9 cellular contexts compared by ENCODE assay signal in the genomic region with DNA sequence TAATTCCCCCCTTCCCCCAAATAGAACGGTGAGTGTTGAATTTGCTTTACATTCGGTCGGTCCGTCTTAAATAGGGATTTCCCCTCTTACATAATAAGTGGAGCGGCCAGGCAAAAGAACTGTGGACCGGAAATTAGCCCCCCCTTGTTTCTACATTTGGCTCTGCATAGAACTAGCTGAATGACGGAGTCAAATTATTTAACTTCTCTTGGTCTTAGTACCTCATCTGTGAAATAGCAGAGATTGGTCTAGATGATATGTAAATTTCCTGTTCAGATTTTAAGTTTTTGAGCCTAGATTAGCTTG. TPM values are rescaled to one million over a fixed set of nuclear protein-coding genes. Genes with fewer than 3 reads are reported as not detected.
DNase-seq lines count a peak whose midpoint lies in the region; ATAC-seq lines count a peak whose summit lies in the region.
"Had no signal": no experiment of that assay in that cellular context is flagged by ENCODE, and none has a peak within 500 bp of the region (broad histone marks: within the 10 kb centered on the region; RNA-seq: fewer than 3 reads in every experiment).

No MANE protein-coding gene starts in this region.

- H3K27me3 Mint-ChIP-seq in activated naive CD8-positive, alpha-beta T cell treated with anti-CD3 and anti-CD28 coated beads, Interleukin-2, amount 10 ng/mL, durations not matched to agents 7 days and 5 days: peaks cover 70% of the 10 kb centered on the region

- peaks cover 5% of the 10 kb centered on the region; the same call in 1 of the 2 replicates for H3K9me3 ChIP-seq in MG63

- peaks cover 45% of the 10 kb centered on the region for H3K27me3 ChIP-seq in MG63

- H3K4me3 Mint-ChIP-seq in activated naive CD8-positive, alpha-beta T cell treated with anti-CD3 and anti-CD28 coated beads, Interleukin-2, amount 10 ng/mL, durations not matched to agents 7 days and 5 days: peak overlapping the region; percentile 75

- DNase-seq in activated naive CD8-positive, alpha-beta T cell treated with anti-CD3 and anti-CD28 coated beads, Interleukin-2, amount 10 ng/mL, durations not matched to agents 7 days and 5 days: no peak
- DNase-seq in left lobe of liver (ENCODE audit: low spot score) (peak; percentile 49), MG63 (no peak), anterior cingulate cortex (lab: John Stamatoyannopoulos, UW) (no peak), COR-L47 (lab: John Stamatoyannopoulos, UW) (no peak), superior temporal gyrus (ENCODE audit: extremely low spot score) (no peak)

- H3K4me3 ChIP-seq in MG63: no peak overlapping the region
- H3K4me3 ChIP-seq: SK-N-MC had no signal

- peaks cover 8% of the 10 kb centered on the region for H3K4me1 Mint-ChIP-seq in activated naive CD8-positive, alpha-beta T cell treated with anti-CD3 and anti-CD28 coated beads, Interleukin-2, amount 10 ng/mL, durations not matched to agents 7 days and 5 days

- H3K36me3 Mint-ChIP-seq in activated naive CD8-positive, alpha-beta T cell treated with anti-CD3 and anti-CD28 coated beads, Interleukin-2, amount 10 ng/mL, durations not matched to agents 7 days and 5 days: peaks cover 1% of the 10 kb centered on the region

- peaks cover 1% of the 10 kb centered on the region for H3K9me3 Mint-ChIP-seq in activated naive CD8-positive, alpha-beta T cell treated with anti-CD3 and anti-CD28 coated beads, Interleukin-2, amount 10 ng/mL, durations not matched to agents 7 days and 5 days

- ATAC-seq in GM18511 (IDR thresholded peaks at IDR 0.05; ENCODE audit: unreplicated experiment): peak; percentile 66
- peak; percentile 67 for ATAC-seq in HG02610 (IDR thresholded peaks at IDR 0.05; ENCODE audit: unreplicated experiment)
- no peak for ATAC-seq in activated naive CD8-positive, alpha-beta T cell treated with anti-CD3 and anti-CD28 coated beads, Interleukin-2, amount 10 ng/mL, durations not matched to agents 7 days and 5 days (ENCODE audit: low read depth)
- ATAC-seq in left lobe of liver: peak; percentile 54

- H3K36me3 ChIP-seq in MG63: no peaks in the 10 kb centered on the region

- POLR2A ChIA-PET in activated naive CD8-positive, alpha-beta T cell treated with anti-CD3 and anti-CD28 coated beads, Interleukin-2, amount 10 ng/mL, durations not matched to agents 7 days and 5 days (lab: Charles Lee): no interaction called here

- H3K27ac Mint-ChIP-seq in activated naive CD8-positive, alpha-beta T cell treated with anti-CD3 and anti-CD28 coated beads, Interleukin-2, amount 10 ng/mL, durations not matched to agents 7 days and 5 days: no peak overlapping the region

RNA-seq across cellular contexts. Expression of a gene that starts 1.3 kb away (rescaled TPM):
- total RNA-seq in activated naive CD8-positive, alpha-beta T cell treated with anti-CD3 and anti-CD28 coated beads, Interleukin-2, amount 10 ng/mL, durations not matched to agents 7 days and 5 days: under 1 TPM; 0.09 to 0.55 TPM
- 2.5 TPM for total RNA-seq in left lobe of liver
- total RNA-seq in MG63 (2014; rRNA removed; shearing (Covaris generic); ENCODE audit: low replicate concordance): 0.02 TPM in 1 of 2 replicates, not detected in the other

RNA-seq across cellular contexts. Expression of a gene that starts 14.3 kb away (rescaled TPM):
- 10 to 100 TPM; 10.1 to 10.3 TPM for total RNA-seq in activated naive CD8-positive, alpha-beta T cell treated with anti-CD3 and anti-CD28 coated beads, Interleukin-2, amount 10 ng/mL, durations not matched to agents 7 days and 5 days
- total RNA-seq in left lobe of liver: 8.6 TPM
- 29.4 and 41.6 TPM in 2 replicates for total RNA-seq in MG63 (2014; rRNA removed; shearing (Covaris generic); ENCODE audit: low replicate concordance)

RNA-seq across cellular contexts. Expression of a gene that starts 32.3 kb away (rescaled TPM):
- total RNA-seq in activated naive CD8-positive, alpha-beta T cell treated with anti-CD3 and anti-CD28 coated beads, Interleukin-2, amount 10 ng/mL, durations not matched to agents 7 days and 5 days: under 1 TPM; 0.25 to 0.31 TPM
- 0.18 TPM for total RNA-seq in left lobe of liver
- total RNA-seq in MG63 (2014; rRNA removed; shearing (Covaris generic); ENCODE audit: low replicate concordance): 0.07 and 0.59 TPM in 2 replicates
